ENCODE assay signal across 36 cellular contexts in genomic region chr20:7754102-7754501, GRCh38.
"Had no signal": no experiment of that assay in that cellular context is flagged by ENCODE, and none has a peak within 500 bp of the region (broad histone marks: within the 10 kb centered on the region; RNA-seq: fewer than 3 reads in every experiment).

No MANE protein-coding gene starts in this region.

- H3K27me3 Mint-ChIP-seq: activated B cell treated with CpG ODN at 0.5 μM for 24 hours; activated CD4-positive, alpha-beta memory T cell treated with anti-CD3 and anti-CD28 coated beads for 36 hours; activated CD4-positive, alpha-beta T cell treated with anti-CD3 and anti-CD28 coated beads, Interleukin-2, amount 10 ng/mL, durations not matched to agents 24 days and 14 days; activated CD8-positive, alpha-beta T cell treated with anti-CD3 and anti-CD28 coated beads for 36 hours; activated naive CD8-positive, alpha-beta T cell treated with anti-CD3 and anti-CD28 coated beads for 36 hours; activated T-helper 17 cell treated with anti-CD3 and anti-CD28 coated beads, Interleukin-2, amount 50 U/mL, for 72 hours had no signal

- H3K4me1 ChIP-seq: adrenal gland, body of pancreas, breast epithelium had no signal

- H3K27ac Mint-ChIP-seq: activated B cell treated with CpG ODN at 0.5 μM for 24 hours; activated CD4-positive, alpha-beta memory T cell treated with anti-CD3 and anti-CD28 coated beads for 36 hours; activated CD4-positive, alpha-beta T cell treated with anti-CD3 and anti-CD28 coated beads, Interleukin-2, amount 10 ng/mL, durations not matched to agents 24 days and 14 days; activated CD8-positive, alpha-beta T cell treated with anti-CD3 and anti-CD28 coated beads for 36 hours; activated naive CD4-positive, alpha-beta T cell treated with anti-CD3 and anti-CD28 coated beads for 36 hours; activated naive CD4-positive, alpha-beta T cell treated with anti-CD3 and anti-CD28 coated beads, Interleukin-2, amount 50 U/mL, for 72 hours; activated naive CD8-positive, alpha-beta T cell treated with anti-CD3 and anti-CD28 coated beads for 36 hours; activated T-cell treated with anti-CD3 and anti-CD28 coated beads, Interleukin-2, amount 50 U/mL, for 72 hours; activated T-helper 1 cell treated with anti-CD3 and anti-CD28 coated beads, Interleukin-12 subunit alpha, Interleukin-12 subunit beta, Interleukin-2, Interleukin-4 antibody, amounts not matched to agents 30 ng/mL and 10 ng/mL and 1 ng/mL, durations not matched to agents 14 hours and 24 hours and 36 hours; activated T-helper 17 cell treated with anti-CD3 and anti-CD28 coated beads, Interleukin-2, amount 50 U/mL, for 72 hours; T-helper 1 cell treated with Interleukin-12 subunit alpha and Interleukin-12 subunit beta and Interleukin-4 antibody, amounts not matched to agents 30 μg/mL and 1 μg/mL, for 36 hours; T-helper 2 cell treated with Interferon-gamma antibody and Interleukin-4, amounts not matched to agents 5 μg/mL and 100 μg/mL, for 36 hours had no signal

- H3K4me3 ChIP-seq: adrenal gland, body of pancreas, breast epithelium had no signal

- H3K9me3 Mint-ChIP-seq: activated CD4-positive, alpha-beta T cell treated with anti-CD3 and anti-CD28 coated beads, Interleukin-2, amount 10 ng/mL, durations not matched to agents 24 days and 14 days; activated CD8-positive, alpha-beta T cell treated with anti-CD3 and anti-CD28 coated beads for 36 hours; activated naive CD4-positive, alpha-beta T cell treated with anti-CD3 and anti-CD28 coated beads for 36 hours; activated naive CD8-positive, alpha-beta T cell treated with anti-CD3 and anti-CD28 coated beads for 36 hours; activated T-helper 1 cell treated with anti-CD3 and anti-CD28 coated beads, Interleukin-12 subunit alpha, Interleukin-12 subunit beta, Interleukin-2, Interleukin-4 antibody, amounts not matched to agents 30 ng/mL and 10 ng/mL and 1 ng/mL, durations not matched to agents 14 hours and 24 hours and 36 hours; T-helper 2 cell treated with Interferon-gamma antibody and Interleukin-4, amounts not matched to agents 5 μg/mL and 100 μg/mL, for 36 hours had no signal

- ATAC-seq: activated CD8-positive, alpha-beta T cell treated with anti-CD3 and anti-CD28 coated beads for 36 hours; activated naive CD4-positive, alpha-beta T cell treated with anti-CD3 and anti-CD28 coated beads, Interleukin-2, amount 50 U/mL, for 72 hours; activated T-cell treated with anti-CD3 and anti-CD28 coated beads, Interleukin-2, amount 50 U/mL, for 4 hours; activated T-cell treated with anti-CD3 and anti-CD28 coated beads, Interleukin-2, amount 50 U/mL, for 72 hours; activated T-helper 17 cell treated with anti-CD3 and anti-CD28 coated beads, Interleukin-2, amount 50 U/mL, for 72 hours; body of pancreas had no signal

- H3K36me3 Mint-ChIP-seq: activated CD4-positive, alpha-beta memory T cell treated with anti-CD3 and anti-CD28 coated beads for 36 hours; activated naive CD4-positive, alpha-beta T cell treated with anti-CD3 and anti-CD28 coated beads, Interleukin-2, amount 50 U/mL, for 72 hours; activated naive CD8-positive, alpha-beta T cell treated with anti-CD3 and anti-CD28 coated beads for 36 hours had no signal

- H3K27me3 ChIP-seq: adrenal gland, body of pancreas, brain microvascular endothelial cell, breast epithelium had no signal

- H3K27ac ChIP-seq: adrenal gland, body of pancreas, brain microvascular endothelial cell, breast epithelium, VCaP had no signal

- H3K4me3 Mint-ChIP-seq: activated B cell treated with CpG ODN at 0.5 μM for 24 hours; activated CD4-positive, alpha-beta memory T cell treated with anti-CD3 and anti-CD28 coated beads for 36 hours; activated CD4-positive, alpha-beta T cell treated with anti-CD3 and anti-CD28 coated beads, Interleukin-2, amount 10 ng/mL, durations not matched to agents 24 days and 14 days; activated CD8-positive, alpha-beta T cell treated with anti-CD3 and anti-CD28 coated beads for 36 hours; activated naive CD4-positive, alpha-beta T cell treated with anti-CD3 and anti-CD28 coated beads for 36 hours; activated naive CD8-positive, alpha-beta T cell treated with anti-CD3 and anti-CD28 coated beads for 36 hours; activated T-cell treated with anti-CD3 and anti-CD28 coated beads, Interleukin-2, amount 50 U/mL, for 4 hours; activated T-cell treated with anti-CD3 and anti-CD28 coated beads, Interleukin-2, amount 50 U/mL, for 72 hours; activated T-helper 1 cell treated with anti-CD3 and anti-CD28 coated beads, Interleukin-12 subunit alpha, Interleukin-12 subunit beta, Interleukin-2, Interleukin-4 antibody, amounts not matched to agents 30 ng/mL and 10 ng/mL and 1 ng/mL, durations not matched to agents 14 hours and 24 hours and 36 hours; activated T-helper 17 cell treated with anti-CD3 and anti-CD28 coated beads, Interleukin-2, amount 50 U/mL, for 72 hours; T-helper 1 cell treated with Interleukin-12 subunit alpha and Interleukin-12 subunit beta and Interleukin-4 antibody, amounts not matched to agents 30 μg/mL and 1 μg/mL, for 36 hours; T-helper 2 cell treated with Interferon-gamma antibody and Interleukin-4, amounts not matched to agents 5 μg/mL and 100 μg/mL, for 36 hours had no signal

- FAIRE-seq: TTC549 had no signal

- H3K4me1 Mint-ChIP-seq: activated B cell treated with CpG ODN at 0.5 μM for 24 hours; activated CD4-positive, alpha-beta T cell treated with anti-CD3 and anti-CD28 coated beads, Interleukin-2, amount 10 ng/mL, durations not matched to agents 24 days and 14 days; activated naive CD8-positive, alpha-beta T cell treated with anti-CD3 and anti-CD28 coated beads for 36 hours; activated T-helper 17 cell treated with anti-CD3 and anti-CD28 coated beads, Interleukin-2, amount 50 U/mL, for 72 hours had no signal

- H3K9me3 ChIP-seq: adrenal gland, body of pancreas, breast epithelium had no signal

- H3K36me3 ChIP-seq: adrenal gland, brain microvascular endothelial cell, breast epithelium had no signal

- DNase-seq: activated B cell treated with CpG ODN at 0.5 μM for 24 hours; activated CD4-positive, alpha-beta memory T cell treated with anti-CD3 and anti-CD28 coated beads for 36 hours; activated CD4-positive, alpha-beta T cell treated with anti-CD3 and anti-CD28 coated beads for 4 hours; activated CD4-positive, alpha-beta T cell treated with anti-CD3 and anti-CD28 coated beads, Interleukin-2, amount 10 ng/mL, durations not matched to agents 24 days and 14 days; activated CD4-positive, alpha-beta T cell treated with anti-CD3 and anti-CD28 coated beads, Interleukin-2, amount 50 U/mL, for 1 hour; activated CD4-positive, alpha-beta T cell treated with anti-CD3 and anti-CD28 coated beads, Interleukin-2, amount 50 U/mL, for 4 hours; activated CD4-positive, CD25-positive, alpha-beta regulatory T cell treated with anti-CD3 and anti-CD28 coated beads, Interleukin-2, amount 50 U/mL, for 72 hours; activated CD8-positive, alpha-beta memory T cell treated with anti-CD3 and anti-CD28 coated beads, Interleukin-2, amount 50 U/mL, for 4 hours; activated CD8-positive, alpha-beta T cell treated with anti-CD3 and anti-CD28 coated beads for 36 hours; activated effector memory CD4-positive, alpha-beta T cell treated with anti-CD3 and anti-CD28 coated beads, Interleukin-2, amount 50 U/mL, for 16 hours; activated gamma-delta T cell treated with Interleukin-2 at 50 U/mL for 16 hours; activated naive CD4-positive, alpha-beta T cell; activated naive CD4-positive, alpha-beta T cell treated with anti-CD3 and anti-CD28 coated beads for 36 hours; activated naive CD4-positive, alpha-beta T cell treated with anti-CD3 and anti-CD28 coated beads, Interleukin-2, amount 50 U/mL, for 16 hours; activated naive CD8-positive, alpha-beta T cell treated with anti-CD3 and anti-CD28 coated beads for 36 hours; activated T-cell treated with anti-CD3 and anti-CD28 coated beads for 4 hours; activated T-cell treated with anti-CD3 and anti-CD28 coated beads, Interleukin-2, amount 50 U/mL, for 1 hour; activated T-cell treated with anti-CD3 and anti-CD28 coated beads, Interleukin-2, amount 50 U/mL, for 4 hours; activated T-cell treated with anti-CD3 and anti-CD28 coated beads, Interleukin-2, amount 50 U/mL, for 72 hours; adrenal gland; amniotic stem cell; aorta; body of pancreas; brain microvascular endothelial cell; central memory CD4-positive, alpha-beta T cell; T-helper 1 cell; T-helper 2 cell; T-helper 9 cell had no signal
